1 cellular context compared by ENCODE assay signal in genomic region chr19:5268801-5269200, GRCh38.
TF ChIP-seq lines count a peak whose summit lies in the region.

No MANE protein-coding gene starts in this region.

TF ChIP-seq in WTC11, 78 proteins besides CTCF, POLR2A, EP300 and RAD21 (continued from another document):
- TF ChIP-seq ATF6 (CRISPR knock-in tag; IDR thresholded peaks at IDR 0.05): no peak
- TF ChIP-seq USF1 (CRISPR knock-in tag; IDR thresholded peaks at IDR 0.05): no peak
- TF ChIP-seq RELA (CRISPR knock-in tag; IDR thresholded peaks at IDR 0.05; ENCODE audit: borderline replicate concordance): no peak
- no peak for TF ChIP-seq MXD4 (CRISPR knock-in tag; IDR thresholded peaks at IDR 0.05; ENCODE audit: borderline replicate concordance)
- no peak for TF ChIP-seq ETV6 (CRISPR knock-in tag; IDR thresholded peaks at IDR 0.05)
- TF ChIP-seq IRF1 (CRISPR knock-in tag; IDR thresholded peaks at IDR 0.05): no peak
- TF ChIP-seq HMGA2 (CRISPR knock-in tag; IDR thresholded peaks at IDR 0.05): no peak
